ENCODE assay signal across 21 cellular contexts in the genomic region with DNA sequence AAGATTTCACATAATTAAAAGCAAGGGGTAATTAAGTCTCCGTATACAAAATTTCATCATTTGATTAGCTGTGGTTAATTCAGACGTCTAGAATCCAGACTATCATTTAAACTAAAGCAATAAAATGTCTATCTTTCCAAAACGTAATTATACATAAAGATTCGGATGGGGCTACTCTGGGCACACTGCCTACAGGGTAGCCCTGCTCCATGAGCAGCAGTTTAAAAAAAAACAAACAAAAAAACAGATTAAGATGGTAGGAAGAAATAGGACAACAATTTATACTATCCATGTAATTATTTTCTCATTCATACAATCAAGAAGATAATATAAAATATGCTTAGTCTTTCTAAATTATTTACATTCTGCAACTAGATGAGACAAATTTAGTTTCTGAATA.
DNase-seq lines count a peak whose midpoint lies in the region; ATAC-seq, FAIRE-seq and TF ChIP-seq lines count a peak whose summit lies in the region.
"Had no signal": no experiment of that assay in that cellular context is flagged by ENCODE, and none has a peak within 500 bp of the region (broad histone marks: within the 10 kb centered on the region; RNA-seq: fewer than 3 reads in every experiment).

No MANE protein-coding gene starts in this region.

- peak overlapping the region; percentile 32 for H3K27ac Mint-ChIP-seq in activated CD4-positive, alpha-beta T cell treated with anti-CD3 and anti-CD28 coated beads, Interleukin-2, amount 10 ng/mL, durations not matched to agents 24 days and 14 days
- peak overlapping the region; percentile 36 for H3K27ac Mint-ChIP-seq in CD4-positive, alpha-beta T cell
- peak overlapping the region; percentile 63; the same call in 1 of the 2 replicates for H3K27ac Mint-ChIP-seq in WTC11
- H3K27ac Mint-ChIP-seq: H9 had no signal

- no peak overlapping the region for H3K27ac ChIP-seq in CD4-positive, alpha-beta T cell (ENCODE audit: low read depth, low read length)
- H3K27ac ChIP-seq in pancreas: no peak overlapping the region
- H3K27ac ChIP-seq in A673 (ENCODE audit: low read depth, low read length, poor library complexity, severe bottlenecking): no peak overlapping the region
- H3K27ac ChIP-seq in small intestine (ENCODE audit: low read depth in 1 of 2, low read length in 1 of 2): no peak overlapping the region
- H3K27ac ChIP-seq: GM23248, SJCRH30 had no signal

- CTCF ChIA-PET in CD4-positive, alpha-beta T cell (lab: Charles Lee): no interaction called here
- CTCF ChIA-PET in WTC11 (lab: Charles Lee): no interaction called here
- CTCF ChIA-PET in A673 (lab: Charles Lee): no interaction called here

- H3K36me3 Mint-ChIP-seq in activated CD4-positive, alpha-beta T cell treated with anti-CD3 and anti-CD28 coated beads, Interleukin-2, amount 10 ng/mL, durations not matched to agents 24 days and 14 days (ENCODE audit: low read depth): peaks cover 11% of the 10 kb centered on the region
- H3K36me3 Mint-ChIP-seq in CD4-positive, alpha-beta T cell (ENCODE audit: low read depth): peaks cover 10% of the 10 kb centered on the region
- H3K36me3 Mint-ChIP-seq in WTC11: 0 out of 2 replicates have a peak, but pooled peaks cover 3% of the 10 kb centered on the region

- ATAC-seq in CD4-positive, alpha-beta T cell (ENCODE audit: poor library complexity): no peak
- no peak for ATAC-seq in WTC11
- ATAC-seq in pancreas: no peak
- ATAC-seq in GM18502 (IDR thresholded peaks at IDR 0.05; ENCODE audit: poor library complexity, unreplicated experiment): no peak

- DNase-seq in activated CD4-positive, alpha-beta T cell treated with anti-CD3 and anti-CD28 coated beads, Interleukin-2, amount 10 ng/mL, durations not matched to agents 24 days and 14 days: no peak
- no peak for DNase-seq in activated CD4-positive, alpha-beta T cell treated with anti-CD3 and anti-CD28 coated beads, Interleukin-2, amount 50 U/mL, for 1 hour
- DNase-seq in CD4-positive, alpha-beta T cell: no peak
- no peak for DNase-seq in WTC11 (ENCODE audit: low spot score)
- no peak for DNase-seq in pancreas
- no peak for DNase-seq in A673 (ENCODE audit: low spot score)
- DNase-seq in small intestine: no peak
- DNase-seq: BE2C, DMS79, GM23248, H9, NCI-H1092 treated with DMSO at 0.1 percent for 48 hours, NCI-H146, NCI-H2029 treated with DMSO at 0.1 percent for 48 hours, NCI-H2171, NCI-H345, NCI-H524, NCI-H774, OCI-M1, SJCRH30 had no signal

- H3K4me3 Mint-ChIP-seq in activated CD4-positive, alpha-beta T cell treated with anti-CD3 and anti-CD28 coated beads, Interleukin-2, amount 10 ng/mL, durations not matched to agents 24 days and 14 days: no peak overlapping the region
- no peak overlapping the region for H3K4me3 Mint-ChIP-seq in CD4-positive, alpha-beta T cell
- H3K4me3 Mint-ChIP-seq in WTC11: no peak overlapping the region
- H3K4me3 Mint-ChIP-seq: H9 had no signal

- no peaks in the 10 kb centered on the region for H3K9me3 Mint-ChIP-seq in activated CD4-positive, alpha-beta T cell treated with anti-CD3 and anti-CD28 coated beads, Interleukin-2, amount 10 ng/mL, durations not matched to agents 24 days and 14 days
- H3K9me3 Mint-ChIP-seq in CD4-positive, alpha-beta T cell: no peaks in the 10 kb centered on the region
- no peaks in the 10 kb centered on the region for H3K9me3 Mint-ChIP-seq in WTC11
- H3K9me3 Mint-ChIP-seq: H9 had no signal

- TF ChIP-seq CTCF in CD4-positive, alpha-beta T cell (IDR thresholded peaks at IDR 0.05): no peak
- no peak for TF ChIP-seq CTCF in WTC11 (IDR thresholded peaks at IDR 0.05)
- no peak for TF ChIP-seq CTCF in pancreas (IDR thresholded peaks at IDR 0.05)
- TF ChIP-seq CTCF in A673 (conservative IDR thresholded peaks at IDR 0.05; ENCODE audit: low read depth, low read length): no peak

- no peaks in the 10 kb centered on the region for H3K9me3 ChIP-seq in CD4-positive, alpha-beta T cell (ENCODE audit: control insufficient read depth, low read length)
- H3K9me3 ChIP-seq in pancreas (no peaks in the 10 kb centered on the region), A673 (ENCODE audit: low read depth, low read length, poor library complexity, severe bottlenecking) (no peaks in the 10 kb centered on the region), small intestine (ENCODE audit: control insufficient read depth, low read depth) (no peaks in the 10 kb centered on the region)
- H3K9me3 ChIP-seq: BE2C, SJCRH30 had no signal

- H3K36me3 ChIP-seq in pancreas (no peaks in the 10 kb centered on the region), A673 (ENCODE audit: insufficient read depth, low read length, poor library complexity, severe bottlenecking) (no peaks in the 10 kb centered on the region), small intestine (ENCODE audit: control insufficient read depth in 2 of 2, insufficient read depth in 2 of 2, low read length in 2 of 2) (no peaks in the 10 kb centered on the region)
- H3K36me3 ChIP-seq: BE2C, SJCRH30 had no signal

- POLR2A ChIA-PET in CD4-positive, alpha-beta T cell (lab: Charles Lee): no interaction called here
- POLR2A ChIA-PET in WTC11 (lab: Charles Lee) (no interaction called here), A673 (lab: Charles Lee; ENCODE audit: low non-redundant PET) (no interaction called here)

- no TSS peak for BruUV-seq in A673 (replicated peaks; lab: Mats Ljungman, UMichigan)

- H3K4me1 ChIP-seq in pancreas: peaks cover 5 to 27% (median 8%) of the 10 kb centered on the region in 3 donors
- peaks cover 47% of the 10 kb centered on the region for H3K4me1 ChIP-seq in A673 (ENCODE audit: insufficient read depth, low read length, poor library complexity, severe bottlenecking)
- H3K4me1 ChIP-seq in small intestine (ENCODE audit: control insufficient read depth in 2 of 2, insufficient read depth in 1 of 2, low read depth in 1 of 2, low read length in 1 of 2): peaks cover 0 to 5% of the 10 kb centered on the region in 2 donors
- H3K4me1 ChIP-seq: SJCRH30 had no signal

- no peak overlapping the region for H3K4me3 ChIP-seq in pancreas
- H3K4me3 ChIP-seq in A673 (ENCODE audit: low read depth, low read length, poor library complexity, severe bottlenecking): no peak overlapping the region
- no peak overlapping the region for H3K4me3 ChIP-seq in small intestine (ENCODE audit: low read depth in 1 of 2, low read length in 2 of 2)
- H3K4me3 ChIP-seq: GM23248, SJCRH30 had no signal

- intact Hi-C loops in activated CD4-positive, alpha-beta T cell treated with anti-CD3 and anti-CD28 coated beads, Interleukin-2, amount 10 ng/mL, durations not matched to agents 24 days and 14 days (cut with micrococcal nuclease): loop anchor here (5.0 kb wide), 3 partner anchors 57 to 293 kb away; partner anchors contain the start of gene REEP3
- intact Hi-C loops in CD4-positive, alpha-beta T cell (cut with DNase I, micrococcal nuclease): loop anchor here in 1 of 2 experiments (2.0 kb wide), 1 partner anchor 14 kb away; no protein-coding TSS in a partner anchor
- intact Hi-C loops in pancreas (cut with DNase I) (no loop called here), A673 (cut with micrococcal nuclease; ENCODE audit: unreplicated experiment) (no loop called here)

- H3K4me1 Mint-ChIP-seq in activated CD4-positive, alpha-beta T cell treated with anti-CD3 and anti-CD28 coated beads, Interleukin-2, amount 10 ng/mL, durations not matched to agents 24 days and 14 days: peaks cover 32% of the 10 kb centered on the region
- H3K4me1 Mint-ChIP-seq in CD4-positive, alpha-beta T cell (ENCODE audit: low read depth): peaks cover 82% of the 10 kb centered on the region
- H3K4me1 Mint-ChIP-seq in WTC11: peaks cover 44% of the 10 kb centered on the region

- no peaks in the 10 kb centered on the region for H3K27me3 Mint-ChIP-seq in activated CD4-positive, alpha-beta T cell treated with anti-CD3 and anti-CD28 coated beads, Interleukin-2, amount 10 ng/mL, durations not matched to agents 24 days and 14 days
- H3K27me3 Mint-ChIP-seq in CD4-positive, alpha-beta T cell: no peaks in the 10 kb centered on the region
- H3K27me3 Mint-ChIP-seq in WTC11 (ENCODE audit: low read depth): no peaks in the 10 kb centered on the region

- FAIRE-seq in pancreas (lab: Jason Lieb, UNC): peak; percentile 9
- FAIRE-seq in small intestine (lab: Jason Lieb, UNC): no peak

- no peaks in the 10 kb centered on the region for H3K27me3 ChIP-seq in CD4-positive, alpha-beta T cell (ENCODE audit: control insufficient read depth, insufficient read depth, low read length)
- no peaks in the 10 kb centered on the region for H3K27me3 ChIP-seq in pancreas
- no peaks in the 10 kb centered on the region for H3K27me3 ChIP-seq in A673 (replicated peaks; ENCODE audit: insufficient read depth, low read depth, low read length, poor library complexity)
- H3K27me3 ChIP-seq in small intestine (ENCODE audit: control insufficient read depth in 2 of 2, insufficient read depth in 2 of 2, low read length in 2 of 2): no peaks in the 10 kb centered on the region
- H3K27me3 ChIP-seq: BE2C, SJCRH30 had no signal

- WGBS in pancreas, 2 donors: 78 to 81% methylated on average over 4 of the region's 4 CpGs
- 19 to 42% (median 36%) methylated on average over 4 of the region's 4 CpGs for WGBS in small intestine, 3 donors

TF ChIP-seq in WTC11, 78 proteins besides CTCF, POLR2A, EP300 and RAD21 (continues in another document):
- TF ChIP-seq FOXK1 (CRISPR knock-in tag; IDR thresholded peaks at IDR 0.05): no peak
- no peak for TF ChIP-seq TEAD4 (CRISPR knock-in tag; IDR thresholded peaks at IDR 0.05)
- no peak for TF ChIP-seq ZNF416 (CRISPR knock-in tag; IDR thresholded peaks at IDR 0.05)
- no peak for TF ChIP-seq ESRRA (CRISPR knock-in tag; IDR thresholded peaks at IDR 0.05; ENCODE audit: borderline replicate concordance)
- no peak for TF ChIP-seq MLX (CRISPR knock-in tag; IDR thresholded peaks at IDR 0.05)
- no peak for TF ChIP-seq FOXP4 (CRISPR knock-in tag; IDR thresholded peaks at IDR 0.05)
